9 cellular contexts compared by ENCODE assay signal in the genomic region with DNA sequence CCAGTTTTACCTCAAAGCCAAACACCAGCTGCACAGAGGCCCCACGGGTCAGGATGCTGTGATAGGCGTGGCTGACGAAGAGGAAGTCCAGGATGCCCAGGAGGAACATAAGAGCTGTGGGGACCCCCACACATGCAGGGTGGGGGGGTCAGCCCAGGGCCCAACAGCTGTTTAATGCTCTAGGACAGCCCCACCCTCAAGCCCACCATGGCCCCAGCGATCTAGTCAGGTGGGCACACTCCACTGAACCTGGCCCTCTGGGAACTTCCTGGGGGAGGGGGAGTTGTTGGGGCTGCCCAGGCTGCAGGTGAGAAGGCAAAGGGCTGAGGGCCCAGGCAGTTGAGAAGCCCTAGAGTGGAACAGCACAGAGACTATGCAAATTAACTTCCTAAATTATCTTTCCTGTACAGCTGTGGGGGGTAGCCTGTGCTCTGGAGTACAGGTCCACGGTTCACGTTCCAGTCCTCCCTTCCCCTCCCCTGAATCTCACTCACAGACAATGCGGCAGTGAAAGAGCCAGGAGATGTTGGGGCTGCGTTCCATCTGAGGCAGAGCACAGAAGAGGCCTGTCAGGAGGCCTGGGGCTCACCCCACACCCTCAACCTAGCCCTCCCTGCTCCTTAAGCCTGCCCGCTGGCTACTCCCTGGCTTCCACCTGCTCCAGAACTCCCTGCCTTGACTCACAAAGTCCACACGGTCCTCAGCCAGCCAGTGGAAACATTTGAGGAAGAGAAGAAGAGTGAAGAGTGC. TPM values are rescaled to one million over a fixed set of nuclear protein-coding genes. Genes with fewer than 3 reads are reported as not detected.
A peak's percentile ranks its signal among the peaks of the same experiment; 100 is the strongest.
DNase-seq lines count a peak whose midpoint lies in the region; TF ChIP-seq lines count a peak whose summit lies in the region.
"Had no signal": no experiment of that assay in that cellular context is flagged by ENCODE, and none has a peak within 500 bp of the region (broad histone marks: within the 10 kb centered on the region; RNA-seq: fewer than 3 reads in every experiment).

No MANE protein-coding gene starts in this region.

- no peak overlapping the region for H2AFZ ChIP-seq in Loucy (ENCODE audit: low read length)

- TF ChIP-seq POLR2A in transverse colon (IDR thresholded peaks at IDR 0.05) = no peak

- H3F3A ChIP-seq in Loucy (ENCODE audit: low read depth) = no peaks in the 10 kb centered on the region

- peak overlapping the region; percentile 98 for H3K4me2 ChIP-seq in Loucy (ENCODE audit: low read depth, low read length, poor library complexity, severe bottlenecking)

- intact Hi-C loops in transverse colon (cut with DNase I; ENCODE audit: low total_unique reads) = no loop called here

- WGBS in transverse colon (ENCODE audit: low coverage in 1 of 2), 2 donors = 69% methylated on average over 10 of the region's 10 CpGs; no CpG with 5 or more reads in 1 of the 2 donors

- H3K9me3 ChIP-seq in Loucy (ENCODE audit: insufficient read depth, low read depth, low read length) = no peaks in the 10 kb centered on the region
- no peaks in the 10 kb centered on the region for H3K9me3 ChIP-seq in transverse colon
- H3K9me3 ChIP-seq: right atrium auricular region had no signal

- no peaks in the 10 kb centered on the region for H3K27me3 ChIP-seq in Loucy (ENCODE audit: insufficient read depth, low read length, poor library complexity, severe bottlenecking)
- no peaks in the 10 kb centered on the region for H3K27me3 ChIP-seq in transverse colon
- H3K27me3 ChIP-seq: right atrium auricular region had no signal

- peak overlapping the region; percentile 88 for H3K9ac ChIP-seq in Loucy (ENCODE audit: low read depth, low read length, poor library complexity, severe bottlenecking)

- no peak for TF ChIP-seq CTCF in Loucy (conservative IDR thresholded peaks at IDR 0.05; ENCODE audit: low read length)
- no peak for TF ChIP-seq CTCF in fibroblast of the aortic adventitia (IDR thresholded peaks at IDR 0.05; ENCODE audit: insufficient read depth, low read length)
- no peak for TF ChIP-seq CTCF in transverse colon (IDR thresholded peaks at IDR 0.05)

- H4K20me1 ChIP-seq in Loucy (ENCODE audit: insufficient read depth, low read length, poor library complexity, severe bottlenecking) = peaks cover 21% of the 10 kb centered on the region

- H3K27ac ChIP-seq in transverse colon = peak overlapping the region; percentile 94 to 97 (median 95)

- in situ Hi-C loops in transverse colon (cut with MboI; ENCODE audit: low pct_ligation_motif_present in 1 of 4, low pct_unique_long_range_greater_than_20kb in 1 of 4, low sequenced_read_pairs in 3 of 4) = loop anchor here in 1 of 4 donors (10.0 kb wide), 1 partner anchor 52 kb away; the partner anchor contains the start of gene CAPN1

- peaks cover 26% of the 10 kb centered on the region for H3K79me2 ChIP-seq in Loucy (ENCODE audit: insufficient read depth, low read length)

- no peak for TF ChIP-seq EP300 in transverse colon (IDR thresholded peaks at IDR 0.05; ENCODE audit: low read depth)

- H3K36me3 ChIP-seq in Loucy (ENCODE audit: insufficient read depth, low read length) = peaks cover 39% of the 10 kb centered on the region
- H3K36me3 ChIP-seq in transverse colon = peaks cover 0 to 48% (median 25%) of the 10 kb centered on the region in 4 donors

- H3K4me3 ChIP-seq in Loucy (ENCODE audit: low read length, poor library complexity, severe bottlenecking) (peak overlapping the region; percentile 84), fibroblast of the aortic adventitia (ENCODE audit: low read depth, low read length) (peak overlapping the region; percentile 94), transverse colon (peak overlapping the region in 2 of 4 donors; percentile 78 to 82)

- H3K4me1 ChIP-seq in Loucy (ENCODE audit: insufficient read depth, low read length, poor library complexity, severe bottlenecking) (peaks cover 24% of the 10 kb centered on the region), transverse colon (peaks cover 17 to 39% (median 31%) of the 10 kb centered on the region in 4 donors)

- DNase-seq in activated T-cell treated with anti-CD3 and anti-CD28 coated beads, Interleukin-2, amount 50 U/mL, for 1 hour = peak; percentile 15
- DNase-seq in activated T-cell treated with anti-CD3 and anti-CD28 coated beads, Interleukin-2, amount 50 U/mL, for 48 hours = no peak
- DNase-seq in fibroblast of the aortic adventitia (ENCODE audit: low read depth) = no peak
- no peak for DNase-seq in transverse colon
- DNase-seq in UCSD-AML1 (lab: John Stamatoyannopoulos, UW; ENCODE audit: unreplicated experiment) = no peak
- no peak for DNase-seq in NCI-H1694 (lab: John Stamatoyannopoulos, UW)
- DNase-seq in C1 segment of cervical spinal cord (lab: John Stamatoyannopoulos, UW) = no peak

- no peaks in the 10 kb centered on the region for H3K9me2 ChIP-seq in Loucy (replicated peaks; ENCODE audit: low read depth, low read length)

RNA-seq across cellular contexts. Expression of gene SYVN1, which starts 1.9 kb away (rescaled TPM):
- total RNA-seq in fibroblast of the aortic adventitia (ENCODE audit: low replicate concordance) = 10.4 and 24.3 TPM in 2 replicates
- total RNA-seq in transverse colon = 10 to 100 TPM; 20.5 to 72.6 (median 51.9) TPM

RNA-seq across cellular contexts. Expression of gene MRPL49, which starts 10.3 kb away (rescaled TPM):
- 24.2 and 34.7 TPM in 2 replicates for total RNA-seq in fibroblast of the aortic adventitia (ENCODE audit: low replicate concordance)
- total RNA-seq in transverse colon = 100 to 1,000 TPM in 1 of 4 donors, 10 to 100 TPM in 3; 10.5 to 119 (median 60.9) TPM

RNA-seq across cellular contexts. Expression of gene FAU, which starts 10.5 kb away (rescaled TPM):
- total RNA-seq in fibroblast of the aortic adventitia (ENCODE audit: low replicate concordance) (239 and 640 TPM in 2 replicates), transverse colon (100 to 1,000 TPM; 594 to 986 (median 662) TPM)

RNA-seq across cellular contexts. Expression of gene ZNHIT2, which starts 14.9 kb away (rescaled TPM):
- total RNA-seq in fibroblast of the aortic adventitia (ENCODE audit: low replicate concordance) (9.9 and 30.4 TPM in 2 replicates), transverse colon (10 to 100 TPM in 3 of 4 donors, 1 to 10 TPM in 1; 9.6 to 40.8 (median 12.2) TPM)

RNA-seq across cellular contexts. Expression of gene TM7SF2, which starts 20.7 kb away (rescaled TPM):
- 9.2 and 10.0 TPM in 2 replicates for total RNA-seq in fibroblast of the aortic adventitia (ENCODE audit: low replicate concordance)
- 10 to 100 TPM; 29.4 to 59.5 (median 42.3) TPM for total RNA-seq in transverse colon
